In the genomic region with DNA sequence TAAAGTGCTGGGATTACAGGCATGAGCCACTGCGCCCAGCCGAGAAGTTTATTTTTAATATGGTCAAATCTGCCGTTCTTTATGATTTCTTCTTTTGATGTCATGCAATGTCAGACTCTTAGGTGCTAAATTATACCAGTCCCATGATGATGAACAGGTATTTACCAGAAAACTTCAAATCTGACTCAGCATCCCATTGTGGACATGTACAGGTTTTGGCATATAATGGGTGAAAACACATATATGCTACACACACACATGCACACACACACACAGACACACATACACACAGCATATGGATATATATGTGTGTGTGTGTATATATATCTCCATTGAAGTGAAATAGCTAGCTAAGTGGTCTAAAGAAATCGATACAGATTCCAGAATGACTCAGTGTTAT, we compare ENCODE assay signal across 16 cellular contexts.
"Had no signal": no experiment of that assay in that cellular context is flagged by ENCODE, and none has a peak within 500 bp of the region (broad histone marks: within the 10 kb centered on the region; RNA-seq: fewer than 3 reads in every experiment).

No MANE protein-coding gene starts in this region.

- H3K27ac Mint-ChIP-seq: activated naive CD8-positive, alpha-beta T cell; brain; stimulated activated naive B cell treated with anti-CD40 and anti-IgM and Interleukin-4, amounts not matched to agents 10 μg/mL and 1 μg/mL and 100 μg/mL, for 72 hours had no signal

- H3K36me3 Mint-ChIP-seq: brain had no signal

- H3K27me3 Mint-ChIP-seq: activated naive CD8-positive, alpha-beta T cell; naive B cell; stimulated activated naive B cell treated with anti-CD40 and anti-IgM and Interleukin-4, amounts not matched to agents 10 μg/mL and 1 μg/mL and 100 μg/mL, for 72 hours had no signal

- DNase-seq: activated CD4-positive, alpha-beta T cell treated with anti-CD3 and anti-CD28 coated beads, Interleukin-2, amount 50 U/mL, for 4 hours; activated gamma-delta T cell treated with Interleukin-2 at 50 U/mL for 16 hours; activated T-cell treated with anti-CD3 and anti-CD28 coated beads, Interleukin-2, amount 50 U/mL, for 4 hours; central memory CD4-positive, alpha-beta T cell; islet precursor cell; naive B cell; nucleus accumbens; stimulated activated naive B cell treated with anti-CD40 and anti-IgM and Interleukin-4, amounts not matched to agents 10 μg/mL and 1 μg/mL and 100 μg/mL, for 72 hours; substantia nigra; T-helper 9 cell; transverse colon had no signal

- H3K4me3 Mint-ChIP-seq: activated naive CD8-positive, alpha-beta T cell; activated T-cell treated with anti-CD3 and anti-CD28 coated beads, Interleukin-2, amount 50 U/mL, for 4 hours; brain; stimulated activated naive B cell treated with anti-CD40 and anti-IgM and Interleukin-4, amounts not matched to agents 10 μg/mL and 1 μg/mL and 100 μg/mL, for 72 hours had no signal

- H3K27ac ChIP-seq: coronary artery, esophagus muscularis mucosa, transverse colon had no signal

- H3K9me3 Mint-ChIP-seq: activated T-cell treated with anti-CD3 and anti-CD28 coated beads, Interleukin-2, amount 50 U/mL, for 4 hours; brain had no signal

- H3K27me3 ChIP-seq: esophagus muscularis mucosa, transverse colon had no signal

- H3K36me3 ChIP-seq: esophagus muscularis mucosa, transverse colon had no signal

- ATAC-seq: activated CD4-positive, CD25-positive, alpha-beta regulatory T cell treated with anti-CD3 and anti-CD28 coated beads, Interleukin-2, amount 50 U/mL, for 24 hours; activated T-cell treated with anti-CD3 and anti-CD28 coated beads, Interleukin-2, amount 50 U/mL, for 4 hours; stimulated activated naive B cell treated with anti-CD40 and anti-IgM and Interleukin-4, amounts not matched to agents 10 μg/mL and 1 μg/mL and 100 μg/mL, for 72 hours had no signal

- H3K4me3 ChIP-seq: coronary artery, esophagus muscularis mucosa, transverse colon had no signal

- H3K9me3 ChIP-seq: esophagus muscularis mucosa, transverse colon had no signal
